20 cellular contexts compared by ENCODE assay signal in genomic region chr2:156532989-156533388, GRCh38.
DNase-seq lines count a peak whose midpoint lies in the region; ATAC-seq lines count a peak whose summit lies in the region.
"Had no signal": no experiment of that assay in that cellular context is flagged by ENCODE, and none has a peak within 500 bp of the region (broad histone marks: within the 10 kb centered on the region; RNA-seq: fewer than 3 reads in every experiment).

No MANE protein-coding gene starts in this region.

- ATAC-seq in GM18508 (IDR thresholded peaks at IDR 0.05; ENCODE audit: insufficient read depth, unreplicated experiment) (peak; percentile 55), GM21381 (IDR thresholded peaks at IDR 0.05; ENCODE audit: unreplicated experiment) (peak; percentile 51), HG02885 (IDR thresholded peaks at IDR 0.05; ENCODE audit: poor library complexity, unreplicated experiment) (peak; percentile 52), HG03558 (IDR thresholded peaks at IDR 0.05; ENCODE audit: extremely low read depth, unreplicated experiment) (peak; percentile 46), HG02970 (IDR thresholded peaks at IDR 0.05; ENCODE audit: low FRiP score, unreplicated experiment) (no peak)
- ATAC-seq: activated CD8-positive, alpha-beta T cell treated with anti-CD3 and anti-CD28 coated beads for 36 hours; Right ventricle myocardium inferior; stimulated activated naive B cell treated with anti-CD40 and anti-IgM and Interleukin-4, amounts not matched to agents 10 μg/mL and 1 μg/mL and 100 μg/mL, for 72 hours had no signal

- DNase-seq in mucosa of gallbladder (ENCODE audit: low spot score) (no peak), MV-4-11 (lab: John Stamatoyannopoulos, UW) (no peak), NCI-H2196 treated with DMSO at 0.1 percent for 48 hours (lab: John Stamatoyannopoulos, UW; ENCODE audit: unreplicated experiment) (no peak)
- DNase-seq: activated CD8-positive, alpha-beta T cell treated with anti-CD3 and anti-CD28 coated beads for 36 hours; DMS 273 treated with DMSO at 0.1 percent for 48 hours; effector CD4-positive, alpha-beta T cell; GM23248; Karpas-422; mammary epithelial cell; NCI-H187; stimulated activated CD4-positive, alpha-beta T cell treated with anti-CD3 and anti-CD28 coated beads, Interleukin-1b, Interleukin-23, amount 100 ng/mL, for 48 hours; stimulated activated naive B cell treated with anti-CD40 and anti-IgM and Interleukin-4, amounts not matched to agents 10 μg/mL and 1 μg/mL and 100 μg/mL, for 72 hours; T-helper 9 cell; uterus had no signal
